ENCODE assay signal across 1 cellular context in genomic region chr17:66459811-66460270, GRCh38.
TF ChIP-seq lines count a peak whose summit lies in the region.

No MANE protein-coding gene starts in this region.

TF ChIP-seq in WTC11, 78 proteins besides CTCF, POLR2A, EP300 and RAD21 (continued from another document):
- TF ChIP-seq ARID4B (CRISPR knock-in tag; IDR thresholded peaks at IDR 0.05; ENCODE audit: borderline replicate concordance), result no peak
TF ChIP-seq in WTC11: peak in this region for 1.
